8 cellular contexts compared by ENCODE assay signal in genomic region chr2:226802573-226802972, GRCh38. TPM values are rescaled to one million over a fixed set of nuclear protein-coding genes. Genes with fewer than 3 reads are reported as not detected.
A peak's percentile ranks its signal among the peaks of the same experiment; 100 is the strongest.
DNase-seq lines count a peak whose midpoint lies in the region; ATAC-seq and TF ChIP-seq lines count a peak whose summit lies in the region.

No MANE protein-coding gene starts in this region.

- H2AFZ ChIP-seq in GM23338 = no peak overlapping the region

- DNase-seq in BE2C = no peak
- DNase-seq in GM23338 (ENCODE audit: low spot score) = peak; percentile 79
- peak; percentile 38 for DNase-seq in NCI-H226
- peak; percentile 91 for DNase-seq in amniotic epithelial cell (ENCODE audit: low read depth)
- peak; percentile 93 for DNase-seq in inferior parietal cortex (ENCODE audit: extremely low spot score)
- DNase-seq in tibial nerve (ENCODE audit: low spot score in 2 of 2) = peak in 1 of 2 donors; percentile 51

- peaks cover 3% of the 10 kb centered on the region for H3K27me3 ChIP-seq in BE2C
- H3K27me3 ChIP-seq in GM23338 (ENCODE audit: insufficient read depth) = no peaks in the 10 kb centered on the region
- no peaks in the 10 kb centered on the region for H3K27me3 ChIP-seq in tibial nerve

- no peaks in the 10 kb centered on the region; the same call in 1 of the 2 replicates for H3F3A ChIP-seq in GM23338 (replicated peaks; ENCODE audit: low read depth)

- ATAC-seq in GM23338 = no peak
- no peak for ATAC-seq in GM21381 (IDR thresholded peaks at IDR 0.05; ENCODE audit: unreplicated experiment)
- ATAC-seq in HG02571 (IDR thresholded peaks at IDR 0.05; ENCODE audit: unreplicated experiment) = no peak

- WGBS in tibial nerve, 2 donors = 0 to 1% methylated on average over 4 of the region's 4 CpGs

- peaks cover 6% of the 10 kb centered on the region for H3K79me2 ChIP-seq in GM23338 (replicated peaks; ENCODE audit: insufficient read depth)

- peak overlapping the region; percentile 89 for H3K4me2 ChIP-seq in GM23338

- H3K36me3 ChIP-seq in BE2C (no peaks in the 10 kb centered on the region), GM23338 (ENCODE audit: insufficient read depth) (no peaks in the 10 kb centered on the region), tibial nerve (peaks cover 0 to 4% (median 0%) of the 10 kb centered on the region in 3 donors)

- H4K20me1 ChIP-seq in GM23338 (replicated peaks; ENCODE audit: insufficient read depth) = no peaks in the 10 kb centered on the region

- H3K9me3 Mint-ChIP-seq in GM23338 = peaks cover 7% of the 10 kb centered on the region; the same call in 2 of the 3 replicates

- peak in 1 of 2 donors; percentile 11 for TF ChIP-seq EP300 in tibial nerve (IDR thresholded peaks at IDR 0.05)

- no peaks in the 10 kb centered on the region for H3K4me1 ChIP-seq in BE2C
- H3K4me1 ChIP-seq in GM23338 (ENCODE audit: insufficient read depth) = peaks cover 13% of the 10 kb centered on the region; the same call in 1 of the 2 replicates
- peaks cover 0 to 39% (median 13%) of the 10 kb centered on the region in 4 donors for H3K4me1 ChIP-seq in tibial nerve

- H3K4me3 ChIP-seq in BE2C (ENCODE audit: low read depth, low read length) (no peak overlapping the region), GM23338 (peak overlapping the region; percentile 95), tibial nerve (no peak overlapping the region)

- no peak overlapping the region for H3K27ac Mint-ChIP-seq in GM23338

- H3K27ac ChIP-seq in GM23338 (ENCODE audit: low read depth) = no peak overlapping the region
- peak overlapping the region in 1 of 4 donors; percentile 94 for H3K27ac ChIP-seq in tibial nerve

- peaks cover 17% of the 10 kb centered on the region for H3K4me1 Mint-ChIP-seq in GM23338

- 0 out of 3 replicates have a peak overlapping the region, but pooled peaks have one; percentile 21 for H3K4me3 Mint-ChIP-seq in GM23338

- TF ChIP-seq POLR2A in tibial nerve (IDR thresholded peaks at IDR 0.05) = no peak

- H3K9me3 ChIP-seq in BE2C (no peaks in the 10 kb centered on the region), tibial nerve (no peaks in the 10 kb centered on the region)

- H3K27me3 Mint-ChIP-seq in GM23338 (ENCODE audit: insufficient read depth, low read depth, poor library complexity) = peaks cover 10% of the 10 kb centered on the region

- H3K36me3 Mint-ChIP-seq in GM23338 (ENCODE audit: low read depth) = peaks cover 8% of the 10 kb centered on the region; the same call in 2 of the 3 replicates

- H3K9me2 ChIP-seq in GM23338 (ENCODE audit: insufficient read depth) = no peaks in the 10 kb centered on the region

- TF ChIP-seq CTCF in BE2C (IDR thresholded peaks at IDR 0.05; ENCODE audit: low read depth, low read length) = peak; percentile 71
- TF ChIP-seq CTCF in GM23338 (conservative IDR thresholded peaks at IDR 0.05; ENCODE audit: low read depth in 2 of 2) = peak; percentile 69 to 81
- TF ChIP-seq CTCF in tibial nerve (IDR thresholded peaks at IDR 0.05) = peak; percentile 49 to 84 (median 67)

TF ChIP-seq in GM23338, 12 proteins besides CTCF, POLR2A, EP300 and RAD21 (continues in another document):
- TF ChIP-seq ZNF331 (CRISPR knock-in tag; IDR thresholded peaks at IDR 0.05; ENCODE audit: low read depth) (no peak), POLR2AphosphoS5 (IDR thresholded peaks at IDR 0.05; ENCODE audit: low read depth) (no peak), ETS1 (IDR thresholded peaks at IDR 0.05) (no peak), REST (IDR thresholded peaks at IDR 0.05; ENCODE audit: unreplicated experiment) (no peak), CREB1 (CRISPR knock-in tag; IDR thresholded peaks at IDR 0.05; ENCODE audit: low read depth) (no peak), EZH2 (IDR thresholded peaks at IDR 0.05; ENCODE audit: low read depth, unreplicated experiment) (no peak), STAT1 (IDR thresholded peaks at IDR 0.05; ENCODE audit: unreplicated experiment) (no peak)

RNA-seq across cellular contexts. Expression of gene IRS1, which starts 3.0 kb away (rescaled TPM):
- 7.8 TPM for polyA plus RNA-seq in BE2C (2012; ENCODE audit: insufficient read depth, insufficient read length, low read depth)
- 20.4 and 26.2 TPM in 2 replicates for total RNA-seq in GM23338 (2014; rRNA removed; shearing (Covaris generic))
- polyA plus RNA-seq in GM23338 (2016; fragmentation: Nextera tagmentation; extraction: Ambion mirVana) = 6.2 and 6.9 TPM in 2 replicates
- 10 to 100 TPM in 3 of 4 donors, 1 to 10 TPM in 1; 9.4 to 11.7 (median 11.2) TPM for total RNA-seq in tibial nerve

RNA-seq across cellular contexts. Expression of gene RHBDD1, which starts 33.3 kb away (rescaled TPM):
- polyA plus RNA-seq in BE2C (2012; ENCODE audit: insufficient read depth, insufficient read length, low read depth) = 40.9 TPM
- 13.0 and 16.4 TPM in 2 replicates for total RNA-seq in GM23338 (2014; rRNA removed; shearing (Covaris generic))
- polyA plus RNA-seq in GM23338 (2016; fragmentation: Nextera tagmentation; extraction: Ambion mirVana) = 6.3 and 7.3 TPM in 2 replicates
- 10 to 100 TPM; 14.9 to 29.4 (median 25.0) TPM for total RNA-seq in tibial nerve
